19 cellular contexts compared by ENCODE assay signal in genomic region chr1:9444532-9444931, GRCh38.
DNase-seq lines count a peak whose midpoint lies in the region; ATAC-seq and TF ChIP-seq lines count a peak whose summit lies in the region.
"Had no signal": no experiment of that assay in that cellular context is flagged by ENCODE, and none has a peak within 500 bp of the region (broad histone marks: within the 10 kb centered on the region; RNA-seq: fewer than 3 reads in every experiment).

No MANE protein-coding gene starts in this region.

- peak overlapping the region; percentile 58 for H2AK5ac ChIP-seq in mesendoderm (ENCODE audit: low read length)

- H3K79me1 ChIP-seq in mesendoderm (ENCODE audit: low read length): no peaks in the 10 kb centered on the region

- H3K4me3 ChIP-seq in mesendoderm (ENCODE audit: low read length) (no peak overlapping the region), tibial artery (no peak overlapping the region), mucosa of descending colon (no peak overlapping the region)
- H3K4me3 ChIP-seq: coronary artery, GM23338, ovary, SJSA1 had no signal

- H3K23ac ChIP-seq in mesendoderm (ENCODE audit: low read length): no peak overlapping the region

- no peak overlapping the region for H3K9ac ChIP-seq in mesendoderm (ENCODE audit: low read length)

- H3K79me2 ChIP-seq in mesendoderm (ENCODE audit: control insufficient read depth, insufficient read depth, low read length): no peaks in the 10 kb centered on the region

- no peak overlapping the region for H3K27ac ChIP-seq in mesendoderm (ENCODE audit: low read depth, low read length)
- H3K27ac ChIP-seq in tibial artery: peak overlapping the region in 1 of 2 donors; percentile 65

- H2BK5ac ChIP-seq in mesendoderm (ENCODE audit: low read length): no peak overlapping the region

- H3K56ac ChIP-seq in mesendoderm (ENCODE audit: low read length): no peak overlapping the region

- TF ChIP-seq CTCF in brain (conservative IDR thresholded peaks at IDR 0.05): no peak
- TF ChIP-seq CTCF in tibial artery (IDR thresholded peaks at IDR 0.05): no peak
- TF ChIP-seq CTCF in mucosa of descending colon (IDR thresholded peaks at IDR 0.05): no peak

- no peak overlapping the region for H2BK15ac ChIP-seq in mesendoderm (replicated peaks; ENCODE audit: low read depth)

- H3K27me3 Mint-ChIP-seq in brain: peaks cover 7% of the 10 kb centered on the region

- peaks cover 12% of the 10 kb centered on the region for H3K4me1 ChIP-seq in mesendoderm (ENCODE audit: control insufficient read depth, low read depth, low read length)
- peaks cover 0 to 68% (median 48%) of the 10 kb centered on the region in 4 donors for H3K4me1 ChIP-seq in tibial artery
- H3K4me1 ChIP-seq in mucosa of descending colon (ENCODE audit: low read depth): no peaks in the 10 kb centered on the region

- no peaks in the 10 kb centered on the region for H3K27me3 ChIP-seq in mesendoderm (ENCODE audit: insufficient read depth, low read length, poor library complexity)
- H3K27me3 ChIP-seq in tibial artery: no peaks in the 10 kb centered on the region
- H3K27me3 ChIP-seq: ovary, SJSA1 had no signal

- DNase-seq in NCI-H82 treated with DMSO at 0.1 percent for 48 hours (lab: John Stamatoyannopoulos, UW; ENCODE audit: unreplicated experiment): peak; percentile 56
- no peak for DNase-seq in mesendoderm
- DNase-seq in retina: peak; percentile 43
- no peak for DNase-seq in tibial artery
- DNase-seq in mucosa of descending colon: no peak
- DNase-seq: activated CD4-positive, alpha-beta T cell treated with anti-CD3 and anti-CD28 coated beads for 48 hours; C1 segment of cervical spinal cord; EL; NCI-H1105; NK-92 treated with Interleukin-12 subunit alpha and Interleukin-12 subunit beta, amount 100 ng/mL, for 24 hours; T-helper 17 cell had no signal

- H3K36me3 ChIP-seq in mesendoderm (ENCODE audit: control insufficient read depth, insufficient read depth, low read length) (no peaks in the 10 kb centered on the region), tibial artery (no peaks in the 10 kb centered on the region), mucosa of descending colon (ENCODE audit: low read depth) (no peaks in the 10 kb centered on the region)
- H3K36me3 ChIP-seq: ovary, SJSA1 had no signal

- H3K27ac Mint-ChIP-seq in brain: peak overlapping the region in 3 of 5 experiments; percentile 20 to 89 (median 57)
- H3K27ac Mint-ChIP-seq: activated naive CD4-positive, alpha-beta T cell treated with anti-CD3 and anti-CD28 coated beads, Interleukin-2, amount 50 U/mL, for 72 hours; T-helper 17 cell had no signal

- no peaks in the 10 kb centered on the region for H3K9me3 ChIP-seq in tibial artery
- no peaks in the 10 kb centered on the region for H3K9me3 ChIP-seq in mucosa of descending colon
- H3K9me3 ChIP-seq: ovary, SJSA1 had no signal

- no peak overlapping the region for H3K18ac ChIP-seq in mesendoderm (ENCODE audit: low read length)

- no peak overlapping the region for H3K4me3 Mint-ChIP-seq in brain
- H3K4me3 Mint-ChIP-seq: GM23338, T-helper 17 cell had no signal

- no peak overlapping the region for H2BK120ac ChIP-seq in mesendoderm (ENCODE audit: low read depth, low read length)

- no peaks in the 10 kb centered on the region for H3K36me3 Mint-ChIP-seq in brain
- H3K36me3 Mint-ChIP-seq: activated naive CD4-positive, alpha-beta T cell treated with anti-CD3 and anti-CD28 coated beads, Interleukin-2, amount 50 U/mL, for 72 hours had no signal

- H3K4me2 ChIP-seq in mesendoderm (ENCODE audit: low read length): no peak overlapping the region
- H3K4me2 ChIP-seq: GM23338 had no signal

- H3K9me3 Mint-ChIP-seq in brain: peaks cover 0 to 7% (median 0%) of the 10 kb centered on the region in 5 experiments
- H3K9me3 Mint-ChIP-seq: activated naive CD4-positive, alpha-beta T cell treated with anti-CD3 and anti-CD28 coated beads, Interleukin-2, amount 50 U/mL, for 72 hours; GM23338 had no signal

- ATAC-seq in HG02870 (IDR thresholded peaks at IDR 0.05; ENCODE audit: unreplicated experiment) (no peak), mucosa of descending colon (no peak), GM18520 (IDR thresholded peaks at IDR 0.05; ENCODE audit: unreplicated experiment) (no peak)
- ATAC-seq: activated naive CD4-positive, alpha-beta T cell treated with anti-CD3 and anti-CD28 coated beads, Interleukin-2, amount 50 U/mL, for 72 hours; T-helper 17 cell had no signal

- peaks cover 54% of the 10 kb centered on the region for H3K4me1 Mint-ChIP-seq in brain

- no peak overlapping the region for H3K4ac ChIP-seq in mesendoderm (ENCODE audit: low read depth, low read length)

- intact Hi-C loops in tibial artery (cut with DNase I; ENCODE audit: low total_unique reads) (no loop called here), mucosa of descending colon (cut with DNase I, micrococcal nuclease) (no loop called here)

- no CpG with 5 or more reads among the region's 12 CpGs for WGBS in mesendoderm (ENCODE audit: extremely low coverage, insufficient coverage, low lambda C conversion rate)

- H4K8ac ChIP-seq in mesendoderm (ENCODE audit: low read depth, low read length): no peak overlapping the region

- H4K5ac ChIP-seq in mesendoderm (ENCODE audit: low read length): no peak overlapping the region

Comparison
In these comparisons a context has a peak if more than half of its experiments do, and no peak if none do; other contexts are left out.
1. DNase-seq: peak in NCI-H82 treated with DMSO at 0.1 percent for 48 hours (single experiment) and retina (single experiment); none in mesendoderm (single experiment), tibial artery (0 of 2) and mucosa of descending colon (0 of 3).